1 cellular context compared by ENCODE assay signal in genomic region chr7:100432053-100432452, GRCh38.
TF ChIP-seq lines count a peak whose summit lies in the region.

No MANE protein-coding gene starts in this region.

TF ChIP-seq in IMR-90, 13 proteins besides CTCF, POLR2A, EP300 and RAD21 (continued from another document):
- TF ChIP-seq RFX5 (IDR thresholded peaks at IDR 0.05; ENCODE audit: low read depth, low read length) (no peak), USF2 (IDR thresholded peaks at IDR 0.05; ENCODE audit: low read depth, low read length) (no peak), MAZ (IDR thresholded peaks at IDR 0.05; ENCODE audit: borderline replicate concordance, low read depth, low read length) (no peak), ELK1 (IDR thresholded peaks at IDR 0.05; ENCODE audit: borderline replicate concordance, low read depth, low read length) (no peak)
